In the genomic region with DNA sequence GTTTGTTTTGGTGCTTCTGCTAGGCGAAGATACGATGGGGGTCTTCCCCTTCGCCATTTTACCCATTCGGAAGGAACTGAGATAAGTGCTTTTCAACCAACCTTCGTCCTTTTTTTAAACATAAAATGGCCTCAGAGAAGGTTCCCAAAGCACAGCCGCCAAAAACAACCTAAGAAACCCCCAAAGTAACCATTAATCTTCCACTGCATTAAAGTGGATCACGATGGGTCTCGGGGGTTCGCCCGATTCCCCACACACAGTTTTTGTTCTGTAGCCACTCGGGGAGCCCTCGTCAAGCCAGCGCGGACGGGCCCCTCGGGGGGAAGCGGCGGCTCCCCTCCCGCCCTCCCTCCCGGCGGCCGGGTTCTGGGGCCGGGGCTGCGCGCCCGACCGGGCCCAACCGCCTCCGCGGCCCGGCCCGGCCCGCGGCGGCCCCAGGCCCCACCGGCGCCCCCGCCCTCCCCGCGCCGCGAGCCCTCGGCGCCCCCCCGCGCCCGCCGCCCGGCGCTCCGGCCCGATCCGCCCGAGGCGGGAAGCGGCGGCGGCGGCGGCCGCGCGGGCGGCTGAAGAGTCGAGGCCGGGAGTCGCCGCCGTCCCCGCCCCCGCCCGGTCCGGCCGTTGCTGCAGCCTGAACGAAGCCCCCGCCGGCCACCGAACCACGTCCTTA, we compare ENCODE assay signal across 8 cellular contexts. TPM values are rescaled to one million over a fixed set of nuclear protein-coding genes. Genes with fewer than 3 reads are reported as not detected.
DNase-seq lines count a peak whose midpoint lies in the region; ATAC-seq and TF ChIP-seq lines count a peak whose summit lies in the region.

No MANE protein-coding gene starts in this region.

- no peaks in the 10 kb centered on the region for H3K9me3 ChIP-seq in thymus (ENCODE audit: control insufficient read depth)

- peak; percentile 29 for DNase-seq in NCI-H345 (lab: John Stamatoyannopoulos, UW)
- DNase-seq in NCI-H345 treated with DMSO at 0.1 percent for 48 hours (lab: John Stamatoyannopoulos, UW; ENCODE audit: unreplicated experiment) = no peak
- DNase-seq in NCI-H460 (ENCODE audit: extremely low read depth, low read depth) = peak; percentile 15
- DNase-seq in activated T-cell treated with anti-CD3 and anti-CD28 coated beads for 4 hours = peak; percentile 22
- DNase-seq in erythroblast (lab: John Stamatoyannopoulos, UW) = peak; percentile 76 to 85
- DNase-seq in myocyte (ENCODE audit: low read depth) = peak; percentile 56

- no peak for ATAC-seq in GM21723 (IDR thresholded peaks at IDR 0.05; ENCODE audit: unreplicated experiment)

- H3K4me3 ChIP-seq in thymus (ENCODE audit: low read length) = peak overlapping the region; percentile 71

- peaks cover 4% of the 10 kb centered on the region for H3K36me3 ChIP-seq in thymus (ENCODE audit: control insufficient read depth, insufficient read depth)

- H3K27ac ChIP-seq in thymus (ENCODE audit: low read depth) = peak overlapping the region; percentile 97

- H3K4me1 ChIP-seq in thymus (ENCODE audit: control insufficient read depth, insufficient read depth, low read length) = peaks cover 6% of the 10 kb centered on the region

- no peaks in the 10 kb centered on the region for H3K27me3 ChIP-seq in thymus (ENCODE audit: control insufficient read depth, insufficient read depth)

- under 1% methylated on average over 78 of the region's 79 CpGs for WGBS in thymus

- no peak for TF ChIP-seq POLR2A in erythroblast (IDR thresholded peaks at IDR 0.05; ENCODE audit: low read length)

RNA-seq across cellular contexts. Expression of gene GTF2A1, which starts 0.8 kb away (rescaled TPM):
- total RNA-seq in NCI-H460 (2014; rRNA removed; shearing (Covaris generic)) = 28.4 and 32.0 TPM in 2 replicates
- polyA plus RNA-seq in NCI-H460 (2014; cell fraction: nucleus; rRNA removed) = 11.5 and 19.4 TPM in 2 replicates
- total RNA-seq in myocyte = 20.1 and 28.6 TPM in 2 replicates
- polyA plus RNA-seq in myocyte (2012) = 15.7 TPM
- 14.1 TPM for polyA plus RNA-seq in thymus
